In the genomic region with DNA sequence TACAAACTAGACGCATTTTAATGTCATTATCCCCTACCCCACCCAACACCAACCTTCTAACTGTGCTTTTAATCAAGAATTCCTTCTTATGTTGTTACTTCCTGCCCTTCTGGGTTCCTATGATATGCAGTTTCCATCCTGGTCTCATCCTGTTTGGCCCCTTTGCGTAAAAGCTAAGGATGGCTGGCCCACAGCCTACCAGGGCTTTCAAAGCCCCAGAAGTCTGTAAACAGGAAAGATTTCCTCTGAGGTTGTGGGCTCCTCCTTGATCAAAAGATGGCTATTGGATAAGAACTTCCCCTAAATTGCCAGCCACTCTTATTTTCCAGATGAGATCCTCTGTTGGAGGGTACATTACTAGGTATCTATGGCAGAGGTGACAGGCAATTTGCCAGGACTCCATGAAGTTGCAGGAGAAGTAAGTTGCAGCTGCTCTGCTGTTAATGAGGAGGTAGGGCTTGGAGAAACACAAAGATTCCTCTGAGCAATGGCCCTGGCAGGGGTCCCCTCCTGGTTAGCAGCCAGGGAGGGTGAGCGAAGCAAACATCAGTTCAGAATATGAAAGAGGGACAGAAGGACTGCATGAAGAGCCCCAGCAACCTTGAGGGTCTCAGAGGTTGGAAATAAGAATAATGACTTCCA, we compare ENCODE assay signal across 1 cellular context.
TF ChIP-seq lines count a peak whose summit lies in the region.

No MANE protein-coding gene starts in this region.

TF ChIP-seq in endothelial cell of umbilical vein, 7 proteins besides CTCF, POLR2A, EP300 and RAD21:
- TF ChIP-seq FOS (IDR thresholded peaks at IDR 0.05; ENCODE audit: borderline replicate concordance, insufficient read depth, low read length) (no peak), JUN (IDR thresholded peaks at IDR 0.05; ENCODE audit: borderline replicate concordance, insufficient read depth, insufficient read length, low read depth) (no peak), EZH2 (IDR thresholded peaks at IDR 0.05; ENCODE audit: borderline replicate concordance, low read depth, low read length, severe bottlenecking) (no peak)
- TF ChIP-seq, protein P1, sequence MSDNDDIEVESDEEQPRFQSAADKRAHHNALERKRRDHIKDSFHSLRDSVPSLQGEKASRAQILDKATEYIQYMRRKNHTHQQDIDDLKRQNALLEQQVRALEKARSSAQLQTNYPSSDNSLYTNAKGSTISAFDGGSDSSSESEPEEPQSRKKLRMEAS (IDR thresholded peaks at IDR 0.05; ENCODE audit: insufficient read depth, insufficient read length), result no peak
